8 cellular contexts compared by ENCODE assay signal in genomic region chr12:121990692-121991603, GRCh38. TPM values are rescaled to one million over a fixed set of nuclear protein-coding genes. Genes with fewer than 3 reads are reported as not detected.
A peak's percentile ranks its signal among the peaks of the same experiment; 100 is the strongest.
DNase-seq lines count a peak whose midpoint lies in the region; ATAC-seq and TF ChIP-seq lines count a peak whose summit lies in the region.

No MANE protein-coding gene starts in this region.

- no peaks in the 10 kb centered on the region for H3K27me3 ChIP-seq in upper lobe of right lung
- H3K27me3 ChIP-seq in right atrium auricular region, result no peaks in the 10 kb centered on the region
- no peaks in the 10 kb centered on the region for H3K27me3 ChIP-seq in Peyer's patch

- intact Hi-C loops in upper lobe of right lung (cut with DNase I), result no loop called here

- no peak overlapping the region for H3K4me3 ChIP-seq in upper lobe of right lung
- no peak overlapping the region for H3K4me3 ChIP-seq in right atrium auricular region
- H3K4me3 ChIP-seq in Peyer's patch, result no peak overlapping the region

- H3K9me3 ChIP-seq in upper lobe of right lung, result no peaks in the 10 kb centered on the region
- H3K9me3 ChIP-seq in right atrium auricular region, result no peaks in the 10 kb centered on the region
- no peaks in the 10 kb centered on the region for H3K9me3 ChIP-seq in Peyer's patch

- H3K9me3 Mint-ChIP-seq in activated T-cell treated with anti-CD3 and anti-CD28 coated beads, Interleukin-2, amount 50 U/mL, for 4 hours, result no peaks in the 10 kb centered on the region

- TF ChIP-seq CTCF in upper lobe of right lung (IDR thresholded peaks at IDR 0.05) (no peak), right atrium auricular region (IDR thresholded peaks at IDR 0.05) (no peak), omental fat pad (IDR thresholded peaks at IDR 0.05) (no peak), Peyer's patch (IDR thresholded peaks at IDR 0.05) (no peak)

- DNase-seq in stimulated activated CD4-positive, alpha-beta T cell treated with anti-CD3 and anti-CD28 coated beads, Interleukin-12 subunit alpha, Interleukin-12 subunit beta, amount 100 ng/mL, for 48 hours (ENCODE audit: low read depth in 2 of 3, low spot score in 1 of 3), result peak; percentile 27 to 32 (median 28)
- no peak for DNase-seq in stimulated activated CD4-positive, alpha-beta T cell treated with anti-CD3 and anti-CD28 coated beads, Interleukin-4, amount 100 ng/mL, for 4 hours
- no peak for DNase-seq in activated T-cell treated with anti-CD3 and anti-CD28 coated beads, Interleukin-2, amount 50 U/mL, for 4 hours
- no peak for DNase-seq in upper lobe of right lung
- DNase-seq in right atrium auricular region (ENCODE audit: low spot score), result no peak
- DNase-seq in omental fat pad (ENCODE audit: low spot score), result no peak
- no peak for DNase-seq in Peyer's patch

- no peak overlapping the region for H3K4me3 Mint-ChIP-seq in activated T-cell treated with anti-CD3 and anti-CD28 coated beads, Interleukin-2, amount 50 U/mL, for 4 hours

- H3K36me3 ChIP-seq in upper lobe of right lung (no peaks in the 10 kb centered on the region), right atrium auricular region (no peaks in the 10 kb centered on the region), Peyer's patch (no peaks in the 10 kb centered on the region)

- H3K4me1 Mint-ChIP-seq in activated T-cell treated with anti-CD3 and anti-CD28 coated beads, Interleukin-2, amount 50 U/mL, for 4 hours (ENCODE audit: low read depth), result peaks cover 23% of the 10 kb centered on the region

- no peaks in the 10 kb centered on the region for H3K27me3 Mint-ChIP-seq in activated T-cell treated with anti-CD3 and anti-CD28 coated beads, Interleukin-2, amount 50 U/mL, for 4 hours (ENCODE audit: low read depth)

- peaks cover 7% of the 10 kb centered on the region for H3K4me1 ChIP-seq in upper lobe of right lung
- H3K4me1 ChIP-seq in right atrium auricular region, result peaks cover 0 to 1% of the 10 kb centered on the region in 2 donors
- H3K4me1 ChIP-seq in Peyer's patch, result no peaks in the 10 kb centered on the region

- TF ChIP-seq POLR2A in Peyer's patch (IDR thresholded peaks at IDR 0.05), result no peak

- H3K36me3 Mint-ChIP-seq in activated T-cell treated with anti-CD3 and anti-CD28 coated beads, Interleukin-2, amount 50 U/mL, for 4 hours (ENCODE audit: insufficient read depth), result no peaks in the 10 kb centered on the region

- H3K27ac ChIP-seq in upper lobe of right lung (peak overlapping the region; percentile 61), right atrium auricular region (no peak overlapping the region), Peyer's patch (no peak overlapping the region)

- ATAC-seq in HG02885 (IDR thresholded peaks at IDR 0.05; ENCODE audit: poor library complexity, unreplicated experiment) (peak; percentile 52), upper lobe of right lung (peak; percentile 63), omental fat pad (ENCODE audit: low FRiP score) (no peak)
- ATAC-seq in activated T-cell treated with anti-CD3 and anti-CD28 coated beads, Interleukin-2, amount 50 U/mL, for 4 hours, result peak; percentile 31 to 36

RNA-seq across cellular contexts. Expression of gene BCL7A, which starts 30.7 kb away (rescaled TPM):
- 10 to 100 TPM in 1 of 3 donors, 1 to 10 TPM in 2; 8.9 to 10.6 (median 9.0) TPM for total RNA-seq in activated T-cell treated with anti-CD3 and anti-CD28 coated beads, Interleukin-2, amount 50 U/mL, for 4 hours
- total RNA-seq in upper lobe of right lung (11.4 TPM), right atrium auricular region (10 to 100 TPM; 11.5 to 21.2 TPM), omental fat pad (1 to 10 TPM; 2.8 to 4.9 (median 3.4) TPM), Peyer's patch (10 to 100 TPM in 1 of 4 donors, 1 to 10 TPM in 3; 3.3 to 23.9 (median 4.4) TPM)

Comparison
In these comparisons a context has a peak if more than half of its experiments do, and no peak if none do; other contexts are left out.
1. DNase-seq: peak in stimulated activated CD4-positive, alpha-beta T cell treated with anti-CD3 and anti-CD28 coated beads, Interleukin-12 subunit alpha, Interleukin-12 subunit beta, amount 100 ng/mL, for 48 hours (3 of 3); none in stimulated activated CD4-positive, alpha-beta T cell treated with anti-CD3 and anti-CD28 coated beads, Interleukin-4, amount 100 ng/mL, for 4 hours (0 of 2), activated T-cell treated with anti-CD3 and anti-CD28 coated beads, Interleukin-2, amount 50 U/mL, for 4 hours (single experiment), upper lobe of right lung (single experiment), right atrium auricular region (single experiment), omental fat pad (single experiment) and Peyer's patch (0 of 3).